8 cellular contexts compared by ENCODE assay signal in genomic region chr13:20901668-20902437, GRCh38. TPM values are rescaled to one million over a fixed set of nuclear protein-coding genes. Genes with fewer than 3 reads are reported as not detected.
DNase-seq lines count a peak whose midpoint lies in the region; ATAC-seq and TF ChIP-seq lines count a peak whose summit lies in the region.

No MANE protein-coding gene starts in this region.

- H3K4me3 ChIP-seq in rectal smooth muscle tissue (ENCODE audit: low read length): peak overlapping the region; percentile 93

- intact Hi-C loops in CD14-positive monocyte (cut with micrococcal nuclease) (no loop called here), left ventricle myocardium superior (cut with micrococcal nuclease) (no loop called here)

- no peaks in the 10 kb centered on the region for H3K27me3 ChIP-seq in rectal smooth muscle tissue (ENCODE audit: control insufficient read depth, insufficient read depth, low read length)

- no peaks in the 10 kb centered on the region for H3K9me3 Mint-ChIP-seq in CD14-positive monocyte
- H3K9me3 Mint-ChIP-seq in activated naive CD8-positive, alpha-beta T cell (ENCODE audit: low read depth): no peaks in the 10 kb centered on the region

- peaks cover 9 to 13% of the 10 kb centered on the region in 2 donors for H3K36me3 Mint-ChIP-seq in CD14-positive monocyte
- H3K36me3 Mint-ChIP-seq in activated naive CD8-positive, alpha-beta T cell: peaks cover 2% of the 10 kb centered on the region

- H3K27me3 Mint-ChIP-seq in CD14-positive monocyte (ENCODE audit: low read depth in 3 of 3): peaks cover 0 to 5% (median 4%) of the 10 kb centered on the region in 3 donors
- H3K27me3 Mint-ChIP-seq in activated naive CD8-positive, alpha-beta T cell: no peaks in the 10 kb centered on the region

- peak; percentile 46 for ATAC-seq in GM18909 (IDR thresholded peaks at IDR 0.05; ENCODE audit: poor library complexity, unreplicated experiment)
- ATAC-seq in HG03135 (IDR thresholded peaks at IDR 0.05; ENCODE audit: unreplicated experiment): peak; percentile 29
- peak; percentile 69 for ATAC-seq in left ventricle myocardium superior

- peak overlapping the region; percentile 94 for H3K27ac ChIP-seq in rectal smooth muscle tissue (ENCODE audit: low read depth, low read length)

- peak overlapping the region; percentile 88 to 94 (median 92) for H3K27ac Mint-ChIP-seq in CD14-positive monocyte
- H3K27ac Mint-ChIP-seq in activated naive CD8-positive, alpha-beta T cell: peak overlapping the region; percentile 93

- peak overlapping the region; percentile 92 for H3K9ac ChIP-seq in rectal smooth muscle tissue (ENCODE audit: low read length)

- no peak for TF ChIP-seq CTCF in CD14-positive monocyte (IDR thresholded peaks at IDR 0.05)

- peak overlapping the region; percentile 90 to 94 for H3K4me3 Mint-ChIP-seq in CD14-positive monocyte
- peak overlapping the region; percentile 94 for H3K4me3 Mint-ChIP-seq in activated naive CD8-positive, alpha-beta T cell

- peaks cover 12% of the 10 kb centered on the region for H3K4me1 Mint-ChIP-seq in CD14-positive monocyte
- peaks cover 42% of the 10 kb centered on the region for H3K4me1 Mint-ChIP-seq in activated naive CD8-positive, alpha-beta T cell (ENCODE audit: low read depth)

- DNase-seq in CD14-positive monocyte (ENCODE audit: low spot score): no peak
- DNase-seq in NOMO-1 treated with DMSO at 0.1 percent for 48 hours (lab: John Stamatoyannopoulos, UW; ENCODE audit: unreplicated experiment): peak; percentile 67
- peak; percentile 53 for DNase-seq in left ventricle myocardium superior
- no peak for DNase-seq in NCI-H128 (lab: John Stamatoyannopoulos, UW; ENCODE audit: unreplicated experiment)

- no peaks in the 10 kb centered on the region for H3K36me3 ChIP-seq in rectal smooth muscle tissue (ENCODE audit: control insufficient read depth, insufficient read depth, low read length)

- H3K4me1 ChIP-seq in rectal smooth muscle tissue (ENCODE audit: control insufficient read depth, insufficient read depth, low read length): peaks cover 7% of the 10 kb centered on the region

RNA-seq across cellular contexts. Expression of gene XPO4, which starts 0.7 kb away (rescaled TPM):
- 1 to 10 TPM; 2.9 to 4.0 TPM for polyA plus RNA-seq in CD14-positive monocyte
- 32.9 TPM for total RNA-seq in left ventricle myocardium superior

Comparison
In these comparisons a context has a peak if more than half of its experiments do, and no peak if none do; other contexts are left out.
1. DNase-seq: peak in NOMO-1 treated with DMSO at 0.1 percent for 48 hours (single experiment) and left ventricle myocardium superior (single experiment); none in CD14-positive monocyte (single experiment) and NCI-H128 (single experiment).
2. Peak in every context shown above with its lines, with median percentiles within 50 percentile points of each other: ATAC-seq.